8 cellular contexts compared by ENCODE assay signal in the genomic region with DNA sequence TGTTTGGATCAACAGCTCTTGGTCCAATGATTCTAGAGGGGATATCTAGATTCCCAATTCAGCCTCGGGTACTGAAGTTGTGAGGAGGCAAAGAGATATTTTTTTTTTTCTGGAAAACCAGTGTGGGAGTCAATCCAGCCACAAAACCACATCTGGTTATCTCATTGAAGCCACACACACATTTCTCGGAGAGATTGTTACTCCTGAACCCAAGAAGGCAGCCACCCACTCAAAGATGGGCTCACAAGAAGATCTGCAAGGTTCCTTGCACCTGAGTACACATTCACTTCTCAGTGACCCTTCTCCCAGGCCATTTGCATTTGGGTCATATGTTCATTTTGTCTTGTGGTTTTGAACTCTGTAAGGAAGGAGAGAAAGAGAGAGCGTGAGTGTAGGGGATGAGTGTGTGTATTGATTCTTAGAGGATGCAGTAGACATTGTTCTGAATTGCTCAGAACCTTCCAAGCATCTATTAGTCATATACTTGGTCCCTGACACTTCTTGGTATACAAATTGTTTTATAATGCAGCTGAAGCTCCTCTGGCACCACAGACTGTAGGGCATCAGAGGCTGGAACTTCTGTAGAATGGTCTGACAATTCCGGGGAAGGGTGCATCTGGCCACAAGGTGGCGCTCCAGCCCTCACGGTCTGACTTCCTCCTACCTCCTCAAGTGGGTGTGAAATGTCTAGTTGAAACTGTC. TPM values are rescaled to one million over a fixed set of nuclear protein-coding genes. Genes with fewer than 3 reads are reported as not detected.
DNase-seq lines count a peak whose midpoint lies in the region; ATAC-seq, FAIRE-seq and TF ChIP-seq lines count a peak whose summit lies in the region.

No MANE protein-coding gene starts in this region.

- peaks cover 27% of the 10 kb centered on the region for H3K4me1 Mint-ChIP-seq in activated T-cell treated with anti-CD3 and anti-CD28 coated beads, Interleukin-2, amount 50 U/mL, for 72 hours (ENCODE audit: low read depth)
- peaks cover 32% of the 10 kb centered on the region for H3K4me1 Mint-ChIP-seq in stimulated activated naive CD8-positive, alpha-beta T cell treated with anti-CD3 and anti-CD28 coated beads, Interleukin-15, Interleukin-2, amounts not matched to agents 100 ng/mL and 50 ng/mL, for 24 hours (ENCODE audit: low read depth)

- H3K27me3 Mint-ChIP-seq in activated T-cell treated with anti-CD3 and anti-CD28 coated beads, Interleukin-2, amount 50 U/mL, for 72 hours (ENCODE audit: low read depth): peaks cover 46% of the 10 kb centered on the region
- peaks cover 20% of the 10 kb centered on the region for H3K27me3 Mint-ChIP-seq in stimulated activated naive CD8-positive, alpha-beta T cell treated with anti-CD3 and anti-CD28 coated beads, Interleukin-15, Interleukin-2, amounts not matched to agents 100 ng/mL and 50 ng/mL, for 24 hours

- TF ChIP-seq RAD21 in neural cell (conservative IDR thresholded peaks at IDR 0.05): peak; percentile 59

- H4K20me1 ChIP-seq in fibroblast of lung (ENCODE audit: control insufficient read depth, extremely low read depth, insufficient read depth, low read length) (no peaks in the 10 kb centered on the region), neural cell (ENCODE audit: insufficient read depth) (no peaks in the 10 kb centered on the region)

- H2AFZ ChIP-seq in fibroblast of lung (ENCODE audit: low read length) (no peak overlapping the region), neural cell (ENCODE audit: low read depth, low read length) (no peak overlapping the region)

- H3K27ac Mint-ChIP-seq in activated T-cell treated with anti-CD3 and anti-CD28 coated beads, Interleukin-2, amount 50 U/mL, for 72 hours: no peak overlapping the region
- peak overlapping the region; percentile 73 for H3K27ac Mint-ChIP-seq in stimulated activated naive CD8-positive, alpha-beta T cell treated with anti-CD3 and anti-CD28 coated beads, Interleukin-15, Interleukin-2, amounts not matched to agents 100 ng/mL and 50 ng/mL, for 24 hours

- H3K36me3 Mint-ChIP-seq in activated T-cell treated with anti-CD3 and anti-CD28 coated beads, Interleukin-2, amount 50 U/mL, for 72 hours (ENCODE audit: insufficient read depth in 2 of 2): no peaks in the 10 kb centered on the region
- peaks cover 22% of the 10 kb centered on the region for H3K36me3 Mint-ChIP-seq in stimulated activated naive CD8-positive, alpha-beta T cell treated with anti-CD3 and anti-CD28 coated beads, Interleukin-15, Interleukin-2, amounts not matched to agents 100 ng/mL and 50 ng/mL, for 24 hours (ENCODE audit: low read depth)

- H3K27ac ChIP-seq in fibroblast of lung (ENCODE audit: insufficient read depth, low read length) (no peak overlapping the region), neural cell (ENCODE audit: low read length) (no peak overlapping the region)

- no peak overlapping the region for H3K4me3 ChIP-seq in Jurkat, Clone E6-1 (ENCODE audit: low read length)
- H3K4me3 ChIP-seq in fibroblast of lung (replicated peaks in 1 of 4; ENCODE audit: control extremely low read depth in 1 of 4, insufficient read depth in 1 of 4, low read depth in 3 of 4, low read length in 4 of 4) (no peak overlapping the region), neural cell (ENCODE audit: low read length) (no peak overlapping the region)

- H3K27me3 ChIP-seq in fibroblast of lung (ENCODE audit: control insufficient read depth, insufficient read depth, low read length) (no peaks in the 10 kb centered on the region), neural cell (ENCODE audit: insufficient read depth, low read depth, low read length) (no peaks in the 10 kb centered on the region)

- H3K36me3 ChIP-seq in fibroblast of lung (ENCODE audit: control insufficient read depth, insufficient read depth, low read length) (no peaks in the 10 kb centered on the region), neural cell (ENCODE audit: insufficient read depth, low read length) (no peaks in the 10 kb centered on the region)

- no peaks in the 10 kb centered on the region for H3F3A ChIP-seq in neural cell (ENCODE audit: insufficient read depth, low read length, poor library complexity, severe bottlenecking)

- H3K79me2 ChIP-seq in fibroblast of lung (ENCODE audit: control insufficient read depth, insufficient read depth, low read length) (no peaks in the 10 kb centered on the region), neural cell (replicated peaks; ENCODE audit: insufficient read depth, low read length) (no peaks in the 10 kb centered on the region)

- H3K9ac ChIP-seq in fibroblast of lung (ENCODE audit: insufficient read depth, low read length) (no peak overlapping the region), neural cell (ENCODE audit: low read length) (no peak overlapping the region)

- ATAC-seq in GM21515 (IDR thresholded peaks at IDR 0.05; ENCODE audit: unreplicated experiment): peak; percentile 87
- ATAC-seq in activated T-cell treated with anti-CD3 and anti-CD28 coated beads, Interleukin-2, amount 50 U/mL, for 72 hours (replicated peaks in 1 of 2): peak; percentile 91 to 93

- no peaks in the 10 kb centered on the region for H3K9me2 ChIP-seq in neural cell (ENCODE audit: insufficient read depth, low read length)

- peak overlapping the region; percentile 48 to 64 for H3K4me3 Mint-ChIP-seq in activated T-cell treated with anti-CD3 and anti-CD28 coated beads, Interleukin-2, amount 50 U/mL, for 72 hours
- peak overlapping the region; percentile 21 for H3K4me3 Mint-ChIP-seq in stimulated activated naive CD8-positive, alpha-beta T cell treated with anti-CD3 and anti-CD28 coated beads, Interleukin-15, Interleukin-2, amounts not matched to agents 100 ng/mL and 50 ng/mL, for 24 hours

- no peak for TF ChIP-seq EP300 in neural cell (conservative IDR thresholded peaks at IDR 0.05; ENCODE audit: poor library complexity, severe bottlenecking)

- FAIRE-seq in RCC 7860 (lab: Jason Lieb, UNC): no peak

- DNase-seq in DMS 273 (lab: John Stamatoyannopoulos, UW; ENCODE audit: unreplicated experiment) (peak; percentile 92), RCC 7860 (ENCODE audit: low spot score) (peak; percentile 37), fibroblast of lung (ENCODE audit: low read depth in 2 of 2) (peak; percentile 46 to 67)
- DNase-seq in Jurkat, Clone E6-1 (ENCODE audit: low read depth, low spot score): peak; percentile 75
- peak; percentile 86 to 90 for DNase-seq in activated T-cell treated with anti-CD3 and anti-CD28 coated beads, Interleukin-2, amount 50 U/mL, for 72 hours

- H3K9me3 ChIP-seq in fibroblast of lung (ENCODE audit: control insufficient read depth, insufficient read depth, low read depth, low read length) (no peaks in the 10 kb centered on the region), neural cell (ENCODE audit: low read length) (no peaks in the 10 kb centered on the region)

- H3K4me1 ChIP-seq in fibroblast of lung (ENCODE audit: control insufficient read depth, extremely low read depth, insufficient read depth, low read length): peaks cover 4% of the 10 kb centered on the region

- TF ChIP-seq CTCF in fibroblast of lung (conservative IDR thresholded peaks at IDR 0.05 in 1 of 2, IDR thresholded peaks at IDR 0.05 in 1 of 2; ENCODE audit: low read depth in 1 of 2, low read length in 2 of 2) (peak; percentile 81 to 94), neural cell (IDR thresholded peaks at IDR 0.05; ENCODE audit: poor library complexity, severe bottlenecking) (peak; percentile 68)

- H3K4me2 ChIP-seq in fibroblast of lung (ENCODE audit: extremely low read depth, insufficient read depth, low read length): no peak overlapping the region
- H3K4me2 ChIP-seq in neural cell (ENCODE audit: low read length): no peak overlapping the region

- H3K9me3 Mint-ChIP-seq in activated T-cell treated with anti-CD3 and anti-CD28 coated beads, Interleukin-2, amount 50 U/mL, for 72 hours: no peaks in the 10 kb centered on the region
- no peaks in the 10 kb centered on the region for H3K9me3 Mint-ChIP-seq in stimulated activated naive CD8-positive, alpha-beta T cell treated with anti-CD3 and anti-CD28 coated beads, Interleukin-15, Interleukin-2, amounts not matched to agents 100 ng/mL and 50 ng/mL, for 24 hours

TF ChIP-seq in neural cell, 6 proteins besides CTCF, POLR2A, EP300 and RAD21:
- TF ChIP-seq SMC3 (conservative IDR thresholded peaks at IDR 0.05; ENCODE audit: poor library complexity): peak; percentile 72
- TF ChIP-seq, protein P1, sequence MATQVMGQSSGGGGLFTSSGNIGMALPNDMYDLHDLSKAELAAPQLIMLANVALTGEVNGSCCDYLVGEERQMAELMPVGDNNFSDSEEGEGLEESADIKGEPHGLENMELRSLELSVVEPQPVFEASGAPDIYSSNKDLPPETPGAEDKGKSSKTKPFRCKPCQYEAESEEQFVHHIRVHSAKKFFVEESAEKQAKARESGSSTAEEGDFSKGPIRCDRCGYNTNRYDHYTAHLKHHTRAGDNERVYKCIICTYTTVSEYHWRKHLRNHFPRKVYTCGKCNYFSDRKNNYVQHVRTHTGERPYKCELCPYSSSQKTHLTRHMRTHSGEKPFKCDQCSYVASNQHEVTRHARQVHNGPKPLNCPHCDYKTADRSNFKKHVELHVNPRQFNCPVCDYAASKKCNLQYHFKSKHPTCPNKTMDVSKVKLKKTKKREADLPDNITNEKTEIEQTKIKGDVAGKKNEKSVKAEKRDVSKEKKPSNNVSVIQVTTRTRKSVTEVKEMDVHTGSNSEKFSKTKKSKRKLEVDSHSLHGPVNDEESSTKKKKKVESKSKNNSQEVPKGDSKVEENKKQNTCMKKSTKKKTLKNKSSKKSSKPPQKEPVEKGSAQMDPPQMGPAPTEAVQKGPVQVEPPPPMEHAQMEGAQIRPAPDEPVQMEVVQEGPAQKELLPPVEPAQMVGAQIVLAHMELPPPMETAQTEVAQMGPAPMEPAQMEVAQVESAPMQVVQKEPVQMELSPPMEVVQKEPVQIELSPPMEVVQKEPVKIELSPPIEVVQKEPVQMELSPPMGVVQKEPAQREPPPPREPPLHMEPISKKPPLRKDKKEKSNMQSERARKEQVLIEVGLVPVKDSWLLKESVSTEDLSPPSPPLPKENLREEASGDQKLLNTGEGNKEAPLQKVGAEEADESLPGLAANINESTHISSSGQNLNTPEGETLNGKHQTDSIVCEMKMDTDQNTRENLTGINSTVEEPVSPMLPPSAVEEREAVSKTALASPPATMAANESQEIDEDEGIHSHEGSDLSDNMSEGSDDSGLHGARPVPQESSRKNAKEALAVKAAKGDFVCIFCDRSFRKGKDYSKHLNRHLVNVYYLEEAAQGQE (IDR thresholded peaks at IDR 0.05; ENCODE audit: borderline replicate concordance): no peak
- no peak for TF ChIP-seq EZH2 (IDR thresholded peaks at IDR 0.05; ENCODE audit: borderline replicate concordance, insufficient read depth, low read length, poor library complexity, severe bottlenecking)

RNA-seq across cellular contexts. Expression of gene TRA2B, which starts 39.3 kb away (rescaled TPM):
- 374 TPM for polyA plus RNA-seq in Jurkat, Clone E6-1 (2012; ENCODE audit: insufficient read depth, insufficient read length)
- 100 to 1,000 TPM; 215 to 233 TPM for total RNA-seq in activated T-cell treated with anti-CD3 and anti-CD28 coated beads, Interleukin-2, amount 50 U/mL, for 72 hours
- total RNA-seq in fibroblast of lung: 80.6 and 117 TPM in 2 replicates
- polyA plus RNA-seq in fibroblast of lung (140 and 178 TPM in 2 replicates), neural cell (637 and 780 TPM in 2 replicates)
- polyA plus RNA-seq in fibroblast of lung (2012): 142 and 150 TPM in 2 replicates
- polyA minus RNA-seq in fibroblast of lung (ENCODE audit: low replicate concordance) (107 and 186 TPM in 2 replicates), neural cell (407 and 468 TPM in 2 replicates)

Comparison
In these comparisons a context has a peak if more than half of its experiments do, and no peak if none do; other contexts are left out.
1. DNase-seq: peak in every context shown above with its lines; median percentile 92 in DMS 273; 88 in activated T-cell treated with anti-CD3 and anti-CD28 coated beads, Interleukin-2, amount 50 U/mL, for 72 hours; 75 in Jurkat, Clone E6-1; 56 in fibroblast of lung; 37 in RCC 7860.